ENCODE assay signal across 18 cellular contexts in the genomic region with DNA sequence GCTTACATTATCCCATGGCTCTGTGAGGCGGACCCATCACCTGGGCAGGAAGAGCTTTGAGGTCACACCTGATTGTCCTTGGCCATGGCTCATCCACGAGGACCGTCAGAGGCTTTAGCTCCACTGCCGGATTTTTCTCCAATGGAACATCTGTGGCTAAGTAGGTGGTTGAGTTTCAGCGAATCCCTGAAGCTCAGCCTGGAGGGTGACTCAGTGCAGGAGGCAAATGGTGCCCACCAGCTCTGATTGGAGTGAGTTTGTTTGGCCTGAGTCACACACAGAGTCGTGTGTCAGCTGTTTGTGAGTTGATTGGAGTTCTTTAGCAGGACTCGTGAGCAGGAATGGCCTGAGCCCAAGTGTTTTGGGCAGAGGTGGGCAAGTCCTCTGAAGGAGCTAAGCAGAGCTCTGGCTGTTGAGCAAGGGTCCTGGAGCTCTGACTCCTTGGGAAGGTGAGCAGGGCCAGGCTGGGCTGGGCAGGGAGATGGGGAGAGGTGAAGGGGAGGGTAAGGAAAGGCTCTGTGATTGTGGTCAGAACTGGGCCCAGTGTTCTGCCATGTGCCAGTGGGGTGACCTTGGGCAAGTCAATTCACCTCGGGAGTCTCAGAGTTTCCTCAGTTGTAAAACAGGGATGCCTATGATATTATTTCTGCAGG. TPM values are rescaled to one million over a fixed set of nuclear protein-coding genes. Genes with fewer than 3 reads are reported as not detected.
DNase-seq lines count a peak whose midpoint lies in the region; ATAC-seq, FAIRE-seq and TF ChIP-seq lines count a peak whose summit lies in the region.
"Had no signal": no experiment of that assay in that cellular context is flagged by ENCODE, and none has a peak within 500 bp of the region (broad histone marks: within the 10 kb centered on the region; RNA-seq: fewer than 3 reads in every experiment).

No MANE protein-coding gene starts in this region.

- no peak overlapping the region for H2AFZ ChIP-seq in SK-N-SH (ENCODE audit: low read depth)

- peaks cover 2% of the 10 kb centered on the region for H3K4me1 Mint-ChIP-seq in activated CD4-positive, alpha-beta memory T cell treated with anti-CD3 and anti-CD28 coated beads, Interleukin-2, amount 10 ng/mL, durations not matched to agents 7 days and 5 days

- H4K20me1 ChIP-seq in SK-N-SH (ENCODE audit: insufficient read depth): no peaks in the 10 kb centered on the region

- H3K4me1 ChIP-seq in SK-N-SH (ENCODE audit: control insufficient read depth in 1 of 2, insufficient read depth in 2 of 2, low read depth in 1 of 2, low read length in 1 of 2): peaks cover 0 to 9% of the 10 kb centered on the region in 2 experiments; a peak in 1 of 4 replicates
- H3K4me1 ChIP-seq: colonic mucosa, psoas muscle, upper lobe of right lung had no signal

- H3F3A ChIP-seq in SK-N-SH (replicated peaks; ENCODE audit: insufficient read depth): peaks cover 5% of the 10 kb centered on the region

- no peak for TF ChIP-seq RAD21 in SK-N-SH (IDR thresholded peaks at IDR 0.05; ENCODE audit: low read length)

- H3K9ac ChIP-seq in SK-N-SH: no peak overlapping the region

- peaks cover 7% of the 10 kb centered on the region; the same call in 1 of the 2 replicates for H3K27me3 ChIP-seq in SK-N-SH (ENCODE audit: insufficient read depth)

- CTCF ChIA-PET in SK-N-SH (lab: Yijun Ruan, JAX): interaction anchor here (0.9 to 7.3 kb wide), 7 partner anchors 12 to 185 kb away, joined by 3 to 76 read pairs (median 7); no protein-coding TSS in a partner anchor
- CTCF ChIA-PET in activated CD4-positive, alpha-beta memory T cell treated with anti-CD3 and anti-CD28 coated beads, Interleukin-2, amount 10 ng/mL, durations not matched to agents 7 days and 5 days (lab: Charles Lee): no interaction called here
- CTCF ChIA-PET in GM10248 (lab: Yijun Ruan, JAX): interaction anchor here (0.9 to 1.4 kb wide), 3 partner anchors 64 to 467 kb away, joined by 3 read pairs; no protein-coding TSS in a partner anchor

- no peak overlapping the region for H3K27ac Mint-ChIP-seq in activated CD4-positive, alpha-beta memory T cell treated with anti-CD3 and anti-CD28 coated beads, Interleukin-2, amount 10 ng/mL, durations not matched to agents 7 days and 5 days
- H3K27ac Mint-ChIP-seq: activated naive CD4-positive, alpha-beta T cell treated with anti-CD3 and anti-CD28 coated beads, Interleukin-2, amount 10 ng/mL, durations not matched to agents 7 days and 5 days had no signal

- no peaks in the 10 kb centered on the region for H3K36me3 Mint-ChIP-seq in activated CD4-positive, alpha-beta memory T cell treated with anti-CD3 and anti-CD28 coated beads, Interleukin-2, amount 10 ng/mL, durations not matched to agents 7 days and 5 days (ENCODE audit: low read depth)
- H3K36me3 Mint-ChIP-seq: activated naive CD4-positive, alpha-beta T cell treated with anti-CD3 and anti-CD28 coated beads, Interleukin-2, amount 10 ng/mL, durations not matched to agents 7 days and 5 days had no signal

- ATAC-seq in HG03196 (IDR thresholded peaks at IDR 0.05; ENCODE audit: unreplicated experiment): no peak
- ATAC-seq: mucosa of descending colon, psoas muscle, upper lobe of right lung had no signal

- H3K27ac ChIP-seq in SK-N-SH (ENCODE audit: low read depth in 2 of 2, low read length in 1 of 2): no peak overlapping the region
- H3K27ac ChIP-seq: colonic mucosa, psoas muscle, upper lobe of right lung, WERI-Rb-1 had no signal

- H3K9me3 ChIP-seq in SK-N-SH: no peaks in the 10 kb centered on the region
- H3K9me3 ChIP-seq: colonic mucosa, mucosa of descending colon, psoas muscle, upper lobe of right lung had no signal

- no peak overlapping the region for H3K4me2 ChIP-seq in SK-N-SH

- peak; percentile 51 for DNase-seq in A172 (ENCODE audit: low spot score)
- peak; percentile 82 for DNase-seq in H54 (ENCODE audit: insufficient read length, low spot score)
- DNase-seq in SK-N-SH: no peak
- DNase-seq in fibroblast of the aortic adventitia (ENCODE audit: low read depth): peak; percentile 29
- no peak for DNase-seq in RPMI8226
- DNase-seq in activated CD4-positive, alpha-beta memory T cell treated with anti-CD3 and anti-CD28 coated beads, Interleukin-2, amount 10 ng/mL, durations not matched to agents 7 days and 5 days: no peak
- DNase-seq in GM10248 (ENCODE audit: extremely low spot score): no peak
- DNase-seq: activated naive CD4-positive, alpha-beta T cell treated with anti-CD3 and anti-CD28 coated beads, Interleukin-2, amount 10 ng/mL, durations not matched to agents 7 days and 5 days; colonic mucosa; DMS79; mucosa of descending colon; psoas muscle; Right ventricle myocardium superior; stimulated activated CD4-positive, alpha-beta T cell treated with anti-CD3 and anti-CD28 coated beads, Interleukin-2, amount 100 ng/mL, for 24 hours; upper lobe of right lung; WERI-Rb-1 had no signal

- FAIRE-seq in H54 (lab: Jason Lieb, UNC): no peak

- no peaks in the 10 kb centered on the region for H3K36me3 ChIP-seq in SK-N-SH (replicated peaks in 1 of 2; ENCODE audit: control insufficient read depth in 1 of 2, insufficient read depth in 2 of 2, low read length in 1 of 2)
- H3K36me3 ChIP-seq: colonic mucosa, upper lobe of right lung, WERI-Rb-1 had no signal

- POLR2A ChIA-PET in SK-N-SH (lab: Yijun Ruan, JAX): no interaction called here
- POLR2A ChIA-PET in activated CD4-positive, alpha-beta memory T cell treated with anti-CD3 and anti-CD28 coated beads, Interleukin-2, amount 10 ng/mL, durations not matched to agents 7 days and 5 days (lab: Charles Lee): interaction anchor here (1.2 kb wide), 1 partner anchor 16 kb away, joined by 3 read pairs; no protein-coding TSS in a partner anchor
- POLR2A ChIA-PET in GM10248 (lab: Yijun Ruan, JAX): no interaction called here

- no peaks in the 10 kb centered on the region for H3K9me3 Mint-ChIP-seq in activated CD4-positive, alpha-beta memory T cell treated with anti-CD3 and anti-CD28 coated beads, Interleukin-2, amount 10 ng/mL, durations not matched to agents 7 days and 5 days
- H3K9me3 Mint-ChIP-seq: activated naive CD4-positive, alpha-beta T cell treated with anti-CD3 and anti-CD28 coated beads, Interleukin-2, amount 10 ng/mL, durations not matched to agents 7 days and 5 days had no signal

- 61% methylated on average over 8 of the region's 8 CpGs for WGBS in SK-N-SH (ENCODE audit: low lambda C conversion rate)

- TF ChIP-seq CTCF in SK-N-SH (IDR thresholded peaks at IDR 0.05) (no peak), fibroblast of the aortic adventitia (IDR thresholded peaks at IDR 0.05; ENCODE audit: insufficient read depth, low read length) (no peak), GM10248 (IDR thresholded peaks at IDR 0.05; ENCODE audit: control extremely low read depth, extremely low read depth, low read depth, missing control alignments) (no peak)

- H3K27me3 Mint-ChIP-seq in activated CD4-positive, alpha-beta memory T cell treated with anti-CD3 and anti-CD28 coated beads, Interleukin-2, amount 10 ng/mL, durations not matched to agents 7 days and 5 days: peaks cover 43% of the 10 kb centered on the region

- no peaks in the 10 kb centered on the region for H3K9me2 ChIP-seq in SK-N-SH

- H3K79me2 ChIP-seq in SK-N-SH (ENCODE audit: insufficient read depth): no peaks in the 10 kb centered on the region

- TF ChIP-seq EP300 in SK-N-SH (IDR thresholded peaks at IDR 0.05; ENCODE audit: borderline replicate concordance in 1 of 2, low read depth in 1 of 2, low read length in 1 of 2): no peak

- no peak overlapping the region for H3K4me3 ChIP-seq in SK-N-SH (ENCODE audit: low read depth in 2 of 2, low read length in 1 of 2)
- no peak overlapping the region for H3K4me3 ChIP-seq in fibroblast of the aortic adventitia (ENCODE audit: low read depth, low read length)
- H3K4me3 ChIP-seq: colonic mucosa, mucosa of descending colon, psoas muscle, upper lobe of right lung had no signal

- TF ChIP-seq POLR2A in H54 (IDR thresholded peaks at IDR 0.05; ENCODE audit: low read depth, low read length): no peak

- no peak overlapping the region for H3K4me3 Mint-ChIP-seq in activated CD4-positive, alpha-beta memory T cell treated with anti-CD3 and anti-CD28 coated beads, Interleukin-2, amount 10 ng/mL, durations not matched to agents 7 days and 5 days
- H3K4me3 Mint-ChIP-seq: activated naive CD4-positive, alpha-beta T cell treated with anti-CD3 and anti-CD28 coated beads, Interleukin-2, amount 10 ng/mL, durations not matched to agents 7 days and 5 days had no signal

TF ChIP-seq in SK-N-SH, 30 proteins besides CTCF, POLR2A, EP300 and RAD21 (continues in another document):
- TF ChIP-seq FOXM1 (IDR thresholded peaks at IDR 0.05; ENCODE audit: low read depth) (no peak), JUND (IDR thresholded peaks at IDR 0.05) (peak; percentile 15; the same call in 1 of the 2 replicates), NFIC (IDR thresholded peaks at IDR 0.05; ENCODE audit: borderline replicate concordance) (no peak)

RNA-seq across cellular contexts. Expression of a gene that starts 2.0 kb away (rescaled TPM):
- 0.33 and 0.34 TPM in 2 replicates for total RNA-seq in A172 (2014; rRNA removed; shearing (Covaris generic))
- 0.62 and 0.67 TPM in 2 replicates for polyA plus RNA-seq in SK-N-SH (2012; rRNA removed)
- polyA plus RNA-seq in SK-N-SH (2012; cell fraction: cytosol; rRNA removed): 0.28 and 0.46 TPM in 2 replicates
- 2.0 and 2.1 TPM in 2 replicates for polyA plus RNA-seq in SK-N-SH (2012; cell fraction: nucleus; rRNA removed)
- 0.16 and 0.90 TPM in 2 replicates for total RNA-seq in fibroblast of the aortic adventitia (ENCODE audit: low replicate concordance)
- total RNA-seq in activated CD4-positive, alpha-beta memory T cell treated with anti-CD3 and anti-CD28 coated beads, Interleukin-2, amount 10 ng/mL, durations not matched to agents 7 days and 5 days: not detected
- total RNA-seq: A673, Right ventricle myocardium superior had no signal

RNA-seq across cellular contexts. Expression of a gene that starts 40.0 kb away (rescaled TPM):
- 0.83 TPM in 1 of 2 replicates, not detected in the other for total RNA-seq in A172 (2014; rRNA removed; shearing (Covaris generic))
- not detected in 2 replicates for polyA plus RNA-seq in SK-N-SH (2012; rRNA removed)
- not detected in 2 replicates for polyA plus RNA-seq in SK-N-SH (2012; cell fraction: cytosol; rRNA removed)
- 0.06 TPM in 1 of 2 replicates, not detected in the other for polyA plus RNA-seq in SK-N-SH (2012; cell fraction: nucleus; rRNA removed)
- total RNA-seq in fibroblast of the aortic adventitia (ENCODE audit: low replicate concordance): not detected in 2 replicates
- not detected for total RNA-seq in activated CD4-positive, alpha-beta memory T cell treated with anti-CD3 and anti-CD28 coated beads, Interleukin-2, amount 10 ng/mL, durations not matched to agents 7 days and 5 days
- total RNA-seq: A673, colonic mucosa, mucosa of descending colon, Right ventricle myocardium superior, upper lobe of right lung had no signal

RNA-seq across cellular contexts. Expression of a gene that starts 57.9 kb away (rescaled TPM):
- total RNA-seq in A172 (2014; rRNA removed; shearing (Covaris generic)): 0.86 and 1.2 TPM in 2 replicates
- polyA plus RNA-seq in SK-N-SH (2012; rRNA removed): 0.37 and 0.51 TPM in 2 replicates
- polyA plus RNA-seq in SK-N-SH (2012; cell fraction: cytosol; rRNA removed): 0.21 and 0.35 TPM in 2 replicates
- polyA plus RNA-seq in SK-N-SH (2012; cell fraction: nucleus; rRNA removed): 1.2 and 1.6 TPM in 2 replicates
- total RNA-seq in fibroblast of the aortic adventitia (ENCODE audit: low replicate concordance): 4.7 and 6.8 TPM in 2 replicates
- total RNA-seq in activated CD4-positive, alpha-beta memory T cell treated with anti-CD3 and anti-CD28 coated beads, Interleukin-2, amount 10 ng/mL, durations not matched to agents 7 days and 5 days: 1 to 10 TPM; 6.8 to 8.1 TPM

Comparison
In these comparisons a context has a peak if more than half of its experiments do, and no peak if none do; other contexts are left out.
1. DNase-seq: peak in A172 (single experiment), H54 (single experiment) and fibroblast of the aortic adventitia (single experiment); none in SK-N-SH (single experiment), RPMI8226 (single experiment), activated CD4-positive, alpha-beta memory T cell treated with anti-CD3 and anti-CD28 coated beads, Interleukin-2, amount 10 ng/mL, durations not matched to agents 7 days and 5 days (single experiment) and GM10248 (single experiment).